Comparison of ENCODE assay signal across 1 cellular context in genomic region chr5:9361835-9362234, GRCh38.
A peak's percentile ranks its signal among the peaks of the same experiment; 100 is the strongest.
TF ChIP-seq lines count a peak whose summit lies in the region.

No MANE protein-coding gene starts in this region.

TF ChIP-seq in GM12878, 131 proteins besides CTCF, POLR2A, EP300 and RAD21 (continued from another document):
- peak; percentile 55; the same call in 1 of the 2 replicates for TF ChIP-seq ATF2 (IDR thresholded peaks at IDR 0.05; ENCODE audit: low read length)
- no peak for TF ChIP-seq ZNF24 (IDR thresholded peaks at IDR 0.05)
- TF ChIP-seq ZZZ3 (IDR thresholded peaks at IDR 0.05; ENCODE audit: control insufficient read depth, insufficient read length, low read depth), result no peak
- no peak for TF ChIP-seq ZBTB33 (IDR thresholded peaks at IDR 0.05)
- TF ChIP-seq BCL3 (IDR thresholded peaks at IDR 0.05; ENCODE audit: borderline replicate concordance, insufficient read depth, low read depth, low read length, poor library complexity, severe bottlenecking), result peak; percentile 97
- peak; percentile 74 for TF ChIP-seq BCL11A (IDR thresholded peaks at IDR 0.05; ENCODE audit: low read depth, low read length)
- no peak for TF ChIP-seq CEBPZ (IDR thresholded peaks at IDR 0.05; ENCODE audit: low read depth, low read length)
- TF ChIP-seq YBX1 (IDR thresholded peaks at IDR 0.05), result no peak
- TF ChIP-seq CREB1 (IDR thresholded peaks at IDR 0.05; ENCODE audit: low read depth), result peak; percentile 30; the same call in 1 of the 2 replicates
- TF ChIP-seq POLR2AphosphoS5 (IDR thresholded peaks at IDR 0.05; ENCODE audit: low read length), result no peak
- TF ChIP-seq ATF7 (IDR thresholded peaks at IDR 0.05; ENCODE audit: low read depth), result no peak
- no peak for TF ChIP-seq E2F8 (IDR thresholded peaks at IDR 0.05; ENCODE audit: low read depth, partially characterized antibody)
- no peak for TF ChIP-seq USF1 (IDR thresholded peaks at IDR 0.05; ENCODE audit: borderline replicate concordance, extremely low read length, insufficient read depth, low read depth, low read length)
- TF ChIP-seq SUZ12 (IDR thresholded peaks at IDR 0.05; ENCODE audit: unreplicated experiment), result no peak
- TF ChIP-seq EED (IDR thresholded peaks at IDR 0.05; ENCODE audit: low read depth), result peak; percentile 93
- TF ChIP-seq BCLAF1 (IDR thresholded peaks at IDR 0.05), result no peak
- no peak for TF ChIP-seq ZSCAN29 (IDR thresholded peaks at IDR 0.05)
- no peak for TF ChIP-seq HDAC6 (IDR thresholded peaks at IDR 0.05; ENCODE audit: unreplicated experiment)
- no peak for TF ChIP-seq REST (IDR thresholded peaks at IDR 0.05; ENCODE audit: low read depth, low read length)
- no peak for TF ChIP-seq MTA2 (IDR thresholded peaks at IDR 0.05; ENCODE audit: low read depth)
- TF ChIP-seq ZNF687 (IDR thresholded peaks at IDR 0.05), result no peak
- TF ChIP-seq NFYA (IDR thresholded peaks at IDR 0.05; ENCODE audit: borderline replicate concordance, low read depth, low read length), result no peak
- TF ChIP-seq POU2F2 (IDR thresholded peaks at IDR 0.05; ENCODE audit: borderline replicate concordance, low read depth, low read length), result peak; percentile 67; the same call in 1 of the 3 replicates
TF ChIP-seq in GM12878: peak in this region for 32.
